Comparison of ENCODE assay signal across 18 cellular contexts in genomic region chr10:62231805-62232204, GRCh38. TPM values are rescaled to one million over a fixed set of nuclear protein-coding genes. Genes with fewer than 3 reads are reported as not detected.
DNase-seq lines count a peak whose midpoint lies in the region; TF ChIP-seq lines count a peak whose summit lies in the region.
"Had no signal": no experiment of that assay in that cellular context is flagged by ENCODE, and none has a peak within 500 bp of the region (broad histone marks: within the 10 kb centered on the region; RNA-seq: fewer than 3 reads in every experiment).

No MANE protein-coding gene starts in this region.

- peaks cover 21% of the 10 kb centered on the region for H3K4me1 Mint-ChIP-seq in MCF 10A (ENCODE audit: insufficient read depth, unreplicated experiment)
- peaks cover 15% of the 10 kb centered on the region for H3K4me1 Mint-ChIP-seq in activated T-helper 1 cell treated with anti-CD3 and anti-CD28 coated beads, Interleukin-12 subunit alpha, Interleukin-12 subunit beta, Interleukin-2, Interleukin-4 antibody, amounts not matched to agents 30 ng/mL and 10 ng/mL and 1 ng/mL, durations not matched to agents 14 hours and 24 hours and 36 hours (ENCODE audit: low read depth)
- H3K4me1 Mint-ChIP-seq: nephron progenitor cell had no signal

- no peaks in the 10 kb centered on the region for H3K9me3 ChIP-seq in breast epithelium
- H3K9me3 ChIP-seq: stomach, uterus had no signal

- no peak for TF ChIP-seq CTCF in MCF 10A (IDR thresholded peaks at IDR 0.05; ENCODE audit: unreplicated experiment)
- no peak for TF ChIP-seq CTCF in breast epithelium (IDR thresholded peaks at IDR 0.05)

- no peaks in the 10 kb centered on the region for H3K27me3 ChIP-seq in breast epithelium
- H3K27me3 ChIP-seq: adrenal gland, stomach, uterus had no signal

- intact Hi-C loops in MCF 10A (cut with micrococcal nuclease) (no loop called here), breast epithelium (cut with DNase I; ENCODE audit: low total_unique reads) (no loop called here)
- intact Hi-C loops in activated T-helper 1 cell treated with anti-CD3 and anti-CD28 coated beads, Interleukin-12 subunit alpha, Interleukin-12 subunit beta, Interleukin-2, Interleukin-4 antibody, amounts not matched to agents 30 ng/mL and 10 ng/mL and 1 ng/mL, durations not matched to agents 14 hours and 24 hours and 36 hours (cut with micrococcal nuclease): no loop called here

- POLR2A ChIA-PET in MCF 10A (lab: Yijun Ruan, JAX): interaction anchor here (0.7 to 1.2 kb wide), 4 partner anchors 12 to 412 kb away, joined by 3 to 4 read pairs (median 3); no protein-coding TSS in a partner anchor

- no peaks in the 10 kb centered on the region for H3K4me1 ChIP-seq in breast epithelium
- H3K4me1 ChIP-seq: adrenal gland, uterus had no signal

- DNase-seq in MCF 10A (ENCODE audit: unreplicated experiment) (no peak), breast epithelium (ENCODE audit: low spot score in 2 of 2) (no peak), kidney tubule cell (ENCODE audit: low spot score) (peak; percentile 9), NCI-H82 (lab: John Stamatoyannopoulos, UW) (no peak), KG1 (lab: John Stamatoyannopoulos, UW) (no peak), DMS114 treated with DMSO at 0.1 percent for 48 hours (lab: John Stamatoyannopoulos, UW; ENCODE audit: unreplicated experiment) (no peak), HCEC 1CT (no peak)
- no peak for DNase-seq in activated T-helper 1 cell treated with anti-CD3 and anti-CD28 coated beads, Interleukin-12 subunit alpha, Interleukin-12 subunit beta, Interleukin-2, Interleukin-4 antibody, amounts not matched to agents 30 ng/mL and 10 ng/mL and 1 ng/mL, durations not matched to agents 14 hours and 24 hours and 36 hours (ENCODE audit: low spot score)
- DNase-seq: activated CD4-positive, alpha-beta T cell treated with anti-CD3 and anti-CD28 coated beads, Interleukin-2, amount 50 U/mL, for 1 hour; adrenal gland; nephron progenitor cell; NK-92 treated with Interleukin-12 subunit alpha and Interleukin-12 subunit beta, amount 100 ng/mL, for 24 hours; stimulated activated CD4-positive, alpha-beta T cell treated with anti-CD3 and anti-CD28 coated beads, Interleukin-15, amount 100 ng/mL, for 24 hours; stomach; T1000; uterus had no signal

- no peak overlapping the region for H3K4me3 Mint-ChIP-seq in MCF 10A (ENCODE audit: unreplicated experiment)
- no peak overlapping the region for H3K4me3 Mint-ChIP-seq in activated T-helper 1 cell treated with anti-CD3 and anti-CD28 coated beads, Interleukin-12 subunit alpha, Interleukin-12 subunit beta, Interleukin-2, Interleukin-4 antibody, amounts not matched to agents 30 ng/mL and 10 ng/mL and 1 ng/mL, durations not matched to agents 14 hours and 24 hours and 36 hours
- H3K4me3 Mint-ChIP-seq: activated T-helper 17 cell treated with anti-CD3 and anti-CD28 coated beads, Interleukin-2, amount 50 U/mL, for 72 hours; nephron progenitor cell had no signal

- H3K9me3 Mint-ChIP-seq in MCF 10A (ENCODE audit: unreplicated experiment): no peaks in the 10 kb centered on the region
- H3K9me3 Mint-ChIP-seq in activated T-helper 1 cell treated with anti-CD3 and anti-CD28 coated beads, Interleukin-12 subunit alpha, Interleukin-12 subunit beta, Interleukin-2, Interleukin-4 antibody, amounts not matched to agents 30 ng/mL and 10 ng/mL and 1 ng/mL, durations not matched to agents 14 hours and 24 hours and 36 hours: no peaks in the 10 kb centered on the region
- H3K9me3 Mint-ChIP-seq: activated T-helper 17 cell treated with anti-CD3 and anti-CD28 coated beads, Interleukin-2, amount 50 U/mL, for 72 hours; nephron progenitor cell had no signal

- H3K36me3 ChIP-seq in breast epithelium: no peaks in the 10 kb centered on the region
- H3K36me3 ChIP-seq: adrenal gland, stomach, uterus had no signal

- H3K36me3 Mint-ChIP-seq in MCF 10A (ENCODE audit: insufficient read depth, unreplicated experiment): no peaks in the 10 kb centered on the region
- H3K36me3 Mint-ChIP-seq in activated T-helper 1 cell treated with anti-CD3 and anti-CD28 coated beads, Interleukin-12 subunit alpha, Interleukin-12 subunit beta, Interleukin-2, Interleukin-4 antibody, amounts not matched to agents 30 ng/mL and 10 ng/mL and 1 ng/mL, durations not matched to agents 14 hours and 24 hours and 36 hours (ENCODE audit: low read depth): peaks cover 10% of the 10 kb centered on the region

- H3K27ac Mint-ChIP-seq in MCF 10A (ENCODE audit: low read depth, unreplicated experiment): peak overlapping the region; percentile 88
- H3K27ac Mint-ChIP-seq in activated T-helper 1 cell treated with anti-CD3 and anti-CD28 coated beads, Interleukin-12 subunit alpha, Interleukin-12 subunit beta, Interleukin-2, Interleukin-4 antibody, amounts not matched to agents 30 ng/mL and 10 ng/mL and 1 ng/mL, durations not matched to agents 14 hours and 24 hours and 36 hours: peak overlapping the region; percentile 24
- H3K27ac Mint-ChIP-seq: activated T-helper 17 cell treated with anti-CD3 and anti-CD28 coated beads, Interleukin-2, amount 50 U/mL, for 72 hours; nephron progenitor cell had no signal

- CTCF ChIA-PET in MCF 10A (lab: Yijun Ruan, JAX): interaction anchor here (0.6 to 1.5 kb wide), 4 partner anchors 13 to 194 kb away, joined by 3 to 5 read pairs (median 3); no protein-coding TSS in a partner anchor

- BruUV-seq in MCF 10A (replicated peaks; lab: Mats Ljungman, UMichigan): no TSS peak

- no peaks in the 10 kb centered on the region for H3K27me3 Mint-ChIP-seq in MCF 10A (ENCODE audit: insufficient read depth, unreplicated experiment)
- no peaks in the 10 kb centered on the region for H3K27me3 Mint-ChIP-seq in activated T-helper 1 cell treated with anti-CD3 and anti-CD28 coated beads, Interleukin-12 subunit alpha, Interleukin-12 subunit beta, Interleukin-2, Interleukin-4 antibody, amounts not matched to agents 30 ng/mL and 10 ng/mL and 1 ng/mL, durations not matched to agents 14 hours and 24 hours and 36 hours (ENCODE audit: insufficient read depth)
- H3K27me3 Mint-ChIP-seq: activated T-helper 17 cell treated with anti-CD3 and anti-CD28 coated beads, Interleukin-2, amount 50 U/mL, for 72 hours had no signal

- H3K4me3 ChIP-seq in breast epithelium: no peak overlapping the region
- H3K4me3 ChIP-seq: adrenal gland, stomach, uterus had no signal

- no peak overlapping the region for H3K27ac ChIP-seq in breast epithelium
- H3K27ac ChIP-seq: adrenal gland, stomach had no signal

- TF ChIP-seq POLR2A in breast epithelium (IDR thresholded peaks at IDR 0.05): no peak

RNA-seq across cellular contexts. Expression of gene RTKN2, which starts 36.8 kb away (rescaled TPM):
- total RNA-seq in MCF 10A (2022) (1.6 and 2.6 TPM in 2 replicates), breast epithelium (1 to 10 TPM in 1 of 3 donors, under 1 TPM in 2; 0.16 to 1.3 (median 0.98) TPM)
- 3.0 and 3.7 TPM in 2 replicates for total RNA-seq in activated T-helper 1 cell treated with anti-CD3 and anti-CD28 coated beads, Interleukin-12 subunit alpha, Interleukin-12 subunit beta, Interleukin-2, Interleukin-4 antibody, amounts not matched to agents 30 ng/mL and 10 ng/mL and 1 ng/mL, durations not matched to agents 14 hours and 24 hours and 36 hours
- total RNA-seq: Right ventricle myocardium inferior had no signal
